In genomic region chr11:76208438-76208828, GRCh38 we compare ENCODE assay signal across 8 cellular contexts. TPM values are rescaled to one million over a fixed set of nuclear protein-coding genes. Genes with fewer than 3 reads are reported as not detected.
DNase-seq lines count a peak whose midpoint lies in the region; ATAC-seq and TF ChIP-seq lines count a peak whose summit lies in the region.

No MANE protein-coding gene starts in this region.

- H2BK20ac ChIP-seq in H9 (ENCODE audit: low read depth, low read length, poor library complexity, severe bottlenecking), result no peak overlapping the region

- H4K5ac ChIP-seq in H9 (ENCODE audit: insufficient read length, low read depth, low read length), result no peak overlapping the region

- no peak overlapping the region for H3K23ac ChIP-seq in H9 (ENCODE audit: insufficient read length, low read depth, low read length)

- H3K27ac ChIP-seq in H9 (ENCODE audit: insufficient read length, low read depth, low read length) (no peak overlapping the region), right cardiac atrium (ENCODE audit: low read length) (no peak overlapping the region), skin epidermis (peak overlapping the region in 10 of 21 experiments; percentile 3 to 68 (median 24))

- no peaks in the 10 kb centered on the region; a peak in 2 of 7 replicates for H3K36me3 Mint-ChIP-seq in H9 (ENCODE audit: insufficient read depth in 1 of 3, low read depth in 3 of 3)
- no peaks in the 10 kb centered on the region for H3K36me3 Mint-ChIP-seq in T-cell

- no peak overlapping the region for H3K56ac ChIP-seq in H9 (ENCODE audit: insufficient read length, low read depth, low read length)

- peak overlapping the region; percentile 53 to 79 for H3K4me3 Mint-ChIP-seq in H9
- peak overlapping the region; percentile 76 to 82 (median 81) for H3K4me3 Mint-ChIP-seq in T-cell

- H2AK5ac ChIP-seq in H9 (ENCODE audit: insufficient read length, low read length), result no peak overlapping the region

- H3K18ac ChIP-seq in H9 (ENCODE audit: insufficient read length, low read depth, low read length), result no peak overlapping the region

- no peak overlapping the region for H2BK12ac ChIP-seq in H9 (ENCODE audit: insufficient read length, low read depth, low read length)

- no peak for TF ChIP-seq CTCF in H9 (conservative IDR thresholded peaks at IDR 0.05)

- ATAC-seq in T-cell (replicated peaks in 1 of 4) (no peak), right cardiac atrium (no peak), GM21825 (IDR thresholded peaks at IDR 0.05; ENCODE audit: unreplicated experiment) (no peak), HG03025 (IDR thresholded peaks at IDR 0.05; ENCODE audit: low FRiP score, unreplicated experiment) (no peak)

- H2AFZ ChIP-seq in H9 (ENCODE audit: low read length), result no peak overlapping the region

- no peak overlapping the region for H4K91ac ChIP-seq in H9 (ENCODE audit: insufficient read length, low read depth, low read length)

- H3K79me1 ChIP-seq in H9 (ENCODE audit: insufficient read depth, low read depth, low read length, poor library complexity, severe bottlenecking), result no peaks in the 10 kb centered on the region

- H3K9ac ChIP-seq in H9 (ENCODE audit: extremely low read depth, insufficient read length, low read length), result no peak overlapping the region

- H4K8ac ChIP-seq in H9 (replicated peaks; ENCODE audit: insufficient read length, low read depth, low read length), result no peak overlapping the region

- CTCF ChIA-PET in T-cell (lab: Charles Lee), result interaction anchor here (0.6 to 2.9 kb wide), 14 partner anchors 8 to 396 kb away, joined by 3 to 26 read pairs (median 6); no protein-coding TSS in a partner anchor

- no peak overlapping the region for H2BK120ac ChIP-seq in H9 (ENCODE audit: low read depth, low read length, poor library complexity, severe bottlenecking)

- H2BK5ac ChIP-seq in H9 (ENCODE audit: insufficient read length, low read length), result no peak overlapping the region

- H4K20me1 ChIP-seq in H9 (ENCODE audit: control insufficient read depth, insufficient read depth, insufficient read length), result no peaks in the 10 kb centered on the region

- H3K4ac ChIP-seq in H9 (ENCODE audit: low read depth, low read length), result no peak overlapping the region

- no peak overlapping the region for H2BK15ac ChIP-seq in H9 (ENCODE audit: low read depth, low read length)

- POLR2A ChIA-PET in T-cell (lab: Charles Lee), result interaction anchor here (1.0 to 1.6 kb wide), 2 partner anchors 26 kb away, joined by 3 to 4 read pairs; no protein-coding TSS in a partner anchor

- no peaks in the 10 kb centered on the region for H3K4me1 ChIP-seq in H9 (ENCODE audit: insufficient read depth, low read length)
- peaks cover 8% of the 10 kb centered on the region for H3K4me1 ChIP-seq in right cardiac atrium (ENCODE audit: control insufficient read depth, insufficient read depth, low read length)

- H3K9me3 ChIP-seq in H9 (ENCODE audit: control insufficient read depth, low read depth, low read length) (no peaks in the 10 kb centered on the region), right cardiac atrium (ENCODE audit: control insufficient read depth, low read length) (no peaks in the 10 kb centered on the region)

- no peak overlapping the region for H3T11ph ChIP-seq in H9 (ENCODE audit: low read length)

- peak overlapping the region; percentile 49 for H3K4me2 ChIP-seq in H9 (ENCODE audit: insufficient read depth, insufficient read length, low read length)

- H3K23me2 ChIP-seq in H9 (ENCODE audit: insufficient read length, low read depth, low read length, poor library complexity, severe bottlenecking), result peaks cover 28% of the 10 kb centered on the region

- H3K79me2 ChIP-seq in H9 (ENCODE audit: insufficient read depth, low read length), result no peaks in the 10 kb centered on the region

- no CpG with 5 or more reads among the region's 27 CpGs for WGBS in H9 (ENCODE audit: extremely low coverage, insufficient read length, low lambda C conversion rate)
- WGBS in right cardiac atrium, result under 1% methylated on average over 27 of the region's 27 CpGs

- H3K27me3 Mint-ChIP-seq in H9 (ENCODE audit: low read depth) (peaks cover 96% of the 10 kb centered on the region), T-cell (peaks cover 28 to 49% of the 10 kb centered on the region in 2 donors)

- H3K4me3 ChIP-seq in right cardiac atrium (ENCODE audit: low read length) (peak overlapping the region; percentile 50), skin epidermis (peak overlapping the region; percentile 29 to 66 (median 38))

- peaks cover 0 to 6% of the 10 kb centered on the region in 2 experiments; a peak in 2 of 5 replicates for H3K9me3 Mint-ChIP-seq in H9
- no peaks in the 10 kb centered on the region for H3K9me3 Mint-ChIP-seq in T-cell

- H3K4me1 Mint-ChIP-seq in H9 (peaks cover 24 to 41% of the 10 kb centered on the region in 2 experiments), T-cell (peaks cover 17 to 26% (median 19%) of the 10 kb centered on the region in 3 donors)

- H3K27me3 ChIP-seq in H9 (ENCODE audit: insufficient read depth, low read length), result peaks cover 77% of the 10 kb centered on the region
- no peaks in the 10 kb centered on the region for H3K27me3 ChIP-seq in right cardiac atrium (ENCODE audit: control insufficient read depth, insufficient read depth)

- H3K27ac Mint-ChIP-seq in H9, result no peak overlapping the region
- no peak overlapping the region for H3K27ac Mint-ChIP-seq in T-cell

- no peak for DNase-seq in H9
- no peak for DNase-seq in T-cell
- DNase-seq in right cardiac atrium, result no peak
- DNase-seq in NCI-H146 (lab: John Stamatoyannopoulos, UW), result no peak
- DNase-seq in H4 (ENCODE audit: low spot score), result no peak

- intact Hi-C loops in right cardiac atrium (cut with DNase I), result loop anchor here in 3 of 4 donors (2.0 to 5.0 kb wide), 3 partner anchors 109 to 234 kb away; no protein-coding TSS in a partner anchor

- no peak overlapping the region for H3K14ac ChIP-seq in H9 (ENCODE audit: insufficient read depth, low read length)

RNA-seq across cellular contexts. Expression of gene WNT11, which starts 2.1 kb away (rescaled TPM):
- total RNA-seq in H9 (2021) (0.18 TPM in 1 of 2 replicates, not detected in the other), T-cell (1 to 10 TPM in 1 of 5 donors, under 1 TPM in 3, not detected in 1; 0.47 to 1.3 (median 0.89) TPM), right cardiac atrium (1 to 10 TPM; 2.1 to 7.1 (median 3.3) TPM)
- 2.9 TPM for polyA plus RNA-seq in right cardiac atrium
- 0.76 TPM in 1 of 2 replicates, not detected in the other for total RNA-seq in H4 (2014; rRNA removed; shearing (Covaris generic))
